Comparison of ENCODE assay signal across 21 cellular contexts in the genomic region with DNA sequence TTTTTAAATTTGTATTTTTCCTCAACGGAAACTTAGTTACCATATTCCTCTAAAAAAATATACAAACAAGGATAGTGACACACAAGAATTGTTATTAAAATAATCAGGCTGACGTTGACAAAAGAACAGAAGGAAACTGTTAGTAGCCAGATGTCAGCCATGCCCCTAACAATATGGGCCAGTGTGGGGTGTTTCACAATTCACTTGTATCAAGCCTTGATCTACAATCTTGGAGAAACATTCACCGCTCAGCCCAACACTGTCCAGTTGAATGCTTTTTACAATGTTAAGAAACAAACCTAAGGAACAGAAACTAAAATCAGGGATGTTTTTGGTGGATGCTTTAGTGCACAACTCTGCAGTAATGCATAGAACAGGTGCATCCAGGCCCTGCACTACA. TPM values are rescaled to one million over a fixed set of nuclear protein-coding genes. Genes with fewer than 3 reads are reported as not detected.
DNase-seq lines count a peak whose midpoint lies in the region; ATAC-seq and TF ChIP-seq lines count a peak whose summit lies in the region.
"Had no signal": no experiment of that assay in that cellular context is flagged by ENCODE, and none has a peak within 500 bp of the region (broad histone marks: within the 10 kb centered on the region; RNA-seq: fewer than 3 reads in every experiment).

No MANE protein-coding gene starts in this region.

- H3K4me3 Mint-ChIP-seq in activated T-helper 17 cell treated with anti-CD3 and anti-CD28 coated beads, Interleukin-2, amount 50 U/mL, for 72 hours: no peak overlapping the region
- H3K4me3 Mint-ChIP-seq in Caco-2 (ENCODE audit: unreplicated experiment): no peak overlapping the region
- H3K4me3 Mint-ChIP-seq: CD4-positive, CD25-positive, alpha-beta regulatory T cell had no signal

- no TSS peak for BruUV-seq in Caco-2 (replicated peaks; lab: Mats Ljungman, UMichigan)

- TF ChIP-seq CTCF in lower lobe of right lung (IDR thresholded peaks at IDR 0.05) (no peak), uterus (IDR thresholded peaks at IDR 0.05) (no peak), Caco-2 (IDR thresholded peaks at IDR 0.05; ENCODE audit: insufficient read depth in 1 of 2, low read depth in 1 of 2, low read length in 1 of 2, severe bottlenecking in 1 of 2, unreplicated experiment in 1 of 2) (no peak)

- intact Hi-C loops in lower lobe of right lung (cut with DNase I): no loop called here
- intact Hi-C loops in uterus (cut with DNase I; ENCODE audit: low total_unique reads): no loop called here
- intact Hi-C loops in Caco-2 (cut with micrococcal nuclease; ENCODE audit: unreplicated experiment): no loop called here

- no peaks in the 10 kb centered on the region for H3K9me3 Mint-ChIP-seq in activated T-helper 17 cell treated with anti-CD3 and anti-CD28 coated beads, Interleukin-2, amount 50 U/mL, for 72 hours
- H3K9me3 Mint-ChIP-seq in Caco-2 (ENCODE audit: unreplicated experiment): no peaks in the 10 kb centered on the region

- no peaks in the 10 kb centered on the region for H3K4me1 Mint-ChIP-seq in activated T-helper 17 cell treated with anti-CD3 and anti-CD28 coated beads, Interleukin-2, amount 50 U/mL, for 72 hours
- no peaks in the 10 kb centered on the region for H3K4me1 Mint-ChIP-seq in Caco-2 (ENCODE audit: low read depth, unreplicated experiment)
- H3K4me1 Mint-ChIP-seq: CD4-positive, CD25-positive, alpha-beta regulatory T cell had no signal

- H3K27me3 ChIP-seq in lower lobe of right lung (ENCODE audit: low read depth): no peaks in the 10 kb centered on the region
- H3K27me3 ChIP-seq in uterus: no peaks in the 10 kb centered on the region
- no peaks in the 10 kb centered on the region for H3K27me3 ChIP-seq in Caco-2 (replicated peaks; ENCODE audit: control insufficient read depth, insufficient read depth, low read length)
- H3K27me3 ChIP-seq: BE2C, Peyer's patch had no signal

- peak; percentile 14 for DNase-seq in AG08395 (ENCODE audit: low spot score)
- peak; percentile 18 for DNase-seq in NCI-H1694 (lab: John Stamatoyannopoulos, UW)
- peak; percentile 84 for DNase-seq in fibroblast of gingiva (ENCODE audit: low read depth)
- DNase-seq in lower lobe of right lung: no peak
- DNase-seq in uterus: no peak
- no peak for DNase-seq in Caco-2
- DNase-seq: 8988T; BE2C; CD4-positive, CD25-positive, alpha-beta regulatory T cell; COR-L47; DMS153; GDM1; MV-4-11; NCI-H1105 treated with DMSO at 0.1 percent for 48 hours; NCI-H2081 treated with DMSO at 0.1 percent for 48 hours; NCI-H2171 treated with DMSO at 0.1 percent for 48 hours; NCI-H524 treated with DMSO at 0.1 percent for 48 hours; Peyer's patch had no signal

- H3K4me3 ChIP-seq in lower lobe of right lung: no peak overlapping the region
- no peak overlapping the region for H3K4me3 ChIP-seq in uterus
- no peak overlapping the region for H3K4me3 ChIP-seq in Caco-2 (ENCODE audit: low read depth, low read length)
- H3K4me3 ChIP-seq: Peyer's patch had no signal

- peak overlapping the region; percentile 20 for H3K27ac ChIP-seq in lower lobe of right lung
- no peak overlapping the region for H3K27ac ChIP-seq in uterus
- H3K27ac ChIP-seq: KMS-11, Peyer's patch had no signal

- no peak overlapping the region for H3K27ac Mint-ChIP-seq in activated T-helper 17 cell treated with anti-CD3 and anti-CD28 coated beads, Interleukin-2, amount 50 U/mL, for 72 hours
- no peak overlapping the region for H3K27ac Mint-ChIP-seq in Caco-2 (ENCODE audit: unreplicated experiment)
- H3K27ac Mint-ChIP-seq: CD4-positive, CD25-positive, alpha-beta regulatory T cell had no signal

- CTCF ChIA-PET in Caco-2 (lab: Charles Lee): no interaction called here

- TF ChIP-seq POLR2A in uterus (IDR thresholded peaks at IDR 0.05): no peak

- H3K36me3 Mint-ChIP-seq in activated T-helper 17 cell treated with anti-CD3 and anti-CD28 coated beads, Interleukin-2, amount 50 U/mL, for 72 hours (ENCODE audit: low read depth): no peaks in the 10 kb centered on the region
- no peaks in the 10 kb centered on the region for H3K36me3 Mint-ChIP-seq in Caco-2 (ENCODE audit: insufficient read depth, unreplicated experiment)
- H3K36me3 Mint-ChIP-seq: CD4-positive, CD25-positive, alpha-beta regulatory T cell had no signal

- H3K4me1 ChIP-seq in lower lobe of right lung (peaks cover 23% of the 10 kb centered on the region), uterus (no peaks in the 10 kb centered on the region), Caco-2 (no peaks in the 10 kb centered on the region)
- H3K4me1 ChIP-seq: BE2C, Peyer's patch had no signal

- POLR2A ChIA-PET in Caco-2 (lab: Charles Lee): no interaction called here

- H3K9me3 ChIP-seq in lower lobe of right lung (no peaks in the 10 kb centered on the region), uterus (no peaks in the 10 kb centered on the region), Caco-2 (no peaks in the 10 kb centered on the region)
- H3K9me3 ChIP-seq: BE2C, Peyer's patch had no signal

- peaks cover 3% of the 10 kb centered on the region for H3K27me3 Mint-ChIP-seq in activated T-helper 17 cell treated with anti-CD3 and anti-CD28 coated beads, Interleukin-2, amount 50 U/mL, for 72 hours
- H3K27me3 Mint-ChIP-seq in Caco-2 (ENCODE audit: insufficient read depth, unreplicated experiment): peaks cover 2% of the 10 kb centered on the region

- no peak for ATAC-seq in lower lobe of right lung
- ATAC-seq in activated T-helper 17 cell treated with anti-CD3 and anti-CD28 coated beads, Interleukin-2, amount 50 U/mL, for 72 hours (replicated peaks): no peak
- ATAC-seq: HCT116 had no signal

- H3K36me3 ChIP-seq in lower lobe of right lung (no peaks in the 10 kb centered on the region), uterus (no peaks in the 10 kb centered on the region), Caco-2 (ENCODE audit: control insufficient read depth, insufficient read depth, low read length) (no peaks in the 10 kb centered on the region)
- H3K36me3 ChIP-seq: BE2C, Peyer's patch had no signal

RNA-seq across cellular contexts. Expression of gene TMEFF2, which starts 44.6 kb away (rescaled TPM):
- total RNA-seq in lower lobe of right lung (not detected), uterus (1 to 10 TPM in 1 of 4 donors, not detected in 3; 1.5 TPM), Caco-2 (2022) (not detected in 2 replicates)
- not detected for total RNA-seq in activated T-helper 17 cell treated with anti-CD3 and anti-CD28 coated beads, Interleukin-2, amount 50 U/mL, for 72 hours
- total RNA-seq: CD4-positive, CD25-positive, alpha-beta regulatory T cell had no signal

Comparison
In these comparisons a context has a peak if more than half of its experiments do, and no peak if none do; other contexts are left out.
1. DNase-seq: peak in AG08395 (single experiment), NCI-H1694 (single experiment) and fibroblast of gingiva (single experiment); none in lower lobe of right lung (single experiment), uterus (0 of 2) and Caco-2 (0 of 2).